ENCODE assay signal across 1 cellular context in the genomic region with DNA sequence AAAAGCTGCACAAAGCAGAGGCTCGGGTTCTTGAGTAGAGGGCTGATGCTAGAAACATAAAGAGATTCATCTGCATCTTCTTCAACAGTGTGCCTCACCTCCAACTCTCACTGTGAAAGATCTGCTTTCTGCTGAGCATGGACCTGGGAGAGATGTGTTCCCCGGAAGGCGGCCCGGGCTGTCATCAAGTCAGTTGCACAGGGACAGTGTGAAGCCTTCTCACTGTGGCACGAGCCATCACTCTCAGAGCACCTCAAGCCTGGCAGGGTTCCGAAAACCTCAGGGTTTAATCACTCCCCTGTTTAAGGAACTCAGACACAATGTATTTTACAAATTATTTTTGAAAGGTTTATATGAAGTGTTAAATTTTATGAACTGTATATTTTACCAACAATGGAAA.
TF ChIP-seq lines count a peak whose summit lies in the region.

No MANE protein-coding gene starts in this region.

TF ChIP-seq in HepG2, 621 proteins besides CTCF, POLR2A, EP300 and RAD21 (continued from another document):
- TF ChIP-seq, protein P1, sequence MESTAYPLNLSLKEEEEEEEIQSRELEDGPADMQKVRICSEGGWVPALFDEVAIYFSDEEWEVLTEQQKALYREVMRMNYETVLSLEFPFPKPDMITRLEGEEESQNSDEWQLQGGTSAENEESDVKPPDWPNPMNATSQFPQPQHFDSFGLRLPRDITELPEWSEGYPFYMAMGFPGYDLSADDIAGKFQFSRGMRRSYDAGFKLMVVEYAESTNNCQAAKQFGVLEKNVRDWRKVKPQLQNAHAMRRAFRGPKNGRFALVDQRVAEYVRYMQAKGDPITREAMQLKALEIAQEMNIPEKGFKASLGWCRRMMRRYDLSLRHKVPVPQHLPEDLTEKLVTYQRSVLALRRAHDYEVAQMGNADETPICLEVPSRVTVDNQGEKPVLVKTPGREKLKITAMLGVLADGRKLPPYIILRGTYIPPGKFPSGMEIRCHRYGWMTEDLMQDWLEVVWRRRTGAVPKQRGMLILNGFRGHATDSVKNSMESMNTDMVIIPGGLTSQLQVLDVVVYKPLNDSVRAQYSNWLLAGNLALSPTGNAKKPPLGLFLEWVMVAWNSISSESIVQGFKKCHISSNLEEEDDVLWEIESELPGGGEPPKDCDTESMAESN (CRISPR knock-in tag; conservative IDR thresholded peaks at IDR 0.05) = no peak
- TF ChIP-seq KDM1A (CRISPR knock-in tag; IDR thresholded peaks at IDR 0.05) (no peak), ZNF607 (CRISPR knock-in tag; IDR thresholded peaks at IDR 0.05; ENCODE audit: borderline replicate concordance) (no peak), ZNF816 (CRISPR knock-in tag; IDR thresholded peaks at IDR 0.05; ENCODE audit: borderline replicate concordance) (no peak), ATM (IDR thresholded peaks at IDR 0.05; ENCODE audit: borderline replicate concordance) (no peak), ZNF235 (CRISPR knock-in tag; IDR thresholded peaks at IDR 0.05; ENCODE audit: borderline replicate concordance) (no peak), EED (CRISPR knock-in tag; IDR thresholded peaks at IDR 0.05) (no peak)
